Comparison of ENCODE assay signal across 19 cellular contexts in genomic region chr19:38031423-38031770, GRCh38.
DNase-seq lines count a peak whose midpoint lies in the region; ATAC-seq, FAIRE-seq and TF ChIP-seq lines count a peak whose summit lies in the region.
"Had no signal": no experiment of that assay in that cellular context is flagged by ENCODE, and none has a peak within 500 bp of the region (broad histone marks: within the 10 kb centered on the region; RNA-seq: fewer than 3 reads in every experiment).

No MANE protein-coding gene starts in this region.

- H2BK120ac ChIP-seq in IMR-90 (ENCODE audit: low read depth, low read length): peak overlapping the region; percentile 9; the same call in 1 of the 2 replicates

- no peaks in the 10 kb centered on the region for H3K27me3 Mint-ChIP-seq in stimulated activated naive B cell treated with anti-CD40 and anti-IgM and Interleukin-4, amounts not matched to agents 10 μg/mL and 1 μg/mL and 100 μg/mL, for 72 hours
- H3K27me3 Mint-ChIP-seq: activated CD4-positive, alpha-beta T cell treated with anti-CD3 and anti-CD28 coated beads, Interleukin-2, amount 10 ng/mL, durations not matched to agents 24 days and 14 days had no signal

- no peak overlapping the region for H2AFZ ChIP-seq in IMR-90 (replicated peaks; ENCODE audit: low read length, poor library complexity)
- no peak overlapping the region for H2AFZ ChIP-seq in HepG2 (ENCODE audit: low read length)

- dilution Hi-C loops in IMR-90 (cut with HindIII; ENCODE audit: low sequenced_read_pairs, unreplicated experiment): no loop called here

- intact Hi-C loops in IMR-90 (cut with micrococcal nuclease) (no loop called here), HepG2 (cut with micrococcal nuclease; ENCODE audit: unreplicated experiment) (no loop called here)

- DNase-seq in IMR-90: peak; percentile 87
- DNase-seq in astrocyte of the cerebellum (ENCODE audit: low read depth): peak; percentile 81
- peak; percentile 72 for DNase-seq in glomerular endothelial cell (ENCODE audit: extremely low read depth, low read depth, low spot score)
- DNase-seq in stimulated activated naive B cell treated with anti-CD40 and anti-IgM and Interleukin-4, amounts not matched to agents 10 μg/mL and 1 μg/mL and 100 μg/mL, for 72 hours: no peak
- DNase-seq in HepG2 (ENCODE audit: low spot score): no peak
- DNase-seq: activated CD4-positive, alpha-beta T cell treated with anti-CD3 and anti-CD28 coated beads, Interleukin-2, amount 10 ng/mL, durations not matched to agents 24 days and 14 days; activated naive CD4-positive, alpha-beta T cell treated with Interleukin-2 at 50 U/mL for 16 hours; body of pancreas; DMS53; NCI-H1436 treated with DMSO at 0.1 percent for 48 hours; NCI-H446; spleen; tibial artery had no signal

- peak overlapping the region; percentile 78 for H3K27ac Mint-ChIP-seq in stimulated activated naive B cell treated with anti-CD40 and anti-IgM and Interleukin-4, amounts not matched to agents 10 μg/mL and 1 μg/mL and 100 μg/mL, for 72 hours
- H3K27ac Mint-ChIP-seq: activated CD4-positive, alpha-beta T cell treated with anti-CD3 and anti-CD28 coated beads, Interleukin-2, amount 10 ng/mL, durations not matched to agents 24 days and 14 days; stimulated activated effector memory CD8-positive, alpha-beta T cell treated with anti-CD3 and anti-CD28 coated beads, Interleukin-12 subunit alpha, Interleukin-12 subunit beta, amount 100 ng/mL, for 72 hours had no signal

- peaks cover 28% of the 10 kb centered on the region for H3K9me1 ChIP-seq in IMR-90 (ENCODE audit: insufficient read depth, low read length)

- no peaks in the 10 kb centered on the region for H3K79me2 ChIP-seq in HepG2 (ENCODE audit: insufficient read depth, low read length)

- H3K27ac ChIP-seq in IMR-90 (ENCODE audit: insufficient read depth, low read length) (no peak overlapping the region), HepG2 (ENCODE audit: extremely low read length, insufficient read depth, low read length) (no peak overlapping the region)
- H3K27ac ChIP-seq: body of pancreas, HL-60, tibial artery had no signal

- no peaks in the 10 kb centered on the region for H3K27me3 ChIP-seq in IMR-90 (ENCODE audit: control insufficient read depth, insufficient read depth, low read length)
- H3K27me3 ChIP-seq in HepG2 (ENCODE audit: control insufficient read depth in 1 of 2, insufficient read depth in 2 of 2, low read length in 2 of 2): no peaks in the 10 kb centered on the region
- H3K27me3 ChIP-seq: body of pancreas, spleen, tibial artery had no signal

- no peak overlapping the region for H3K9ac ChIP-seq in IMR-90 (ENCODE audit: low read depth, low read length)
- no peak overlapping the region for H3K9ac ChIP-seq in HepG2 (ENCODE audit: insufficient read depth, low read depth, low read length)

- peak overlapping the region; percentile 63; the same call in 1 of the 2 replicates for H3K14ac ChIP-seq in IMR-90 (replicated peaks; ENCODE audit: low read depth, low read length)

- no peak overlapping the region for H2BK15ac ChIP-seq in IMR-90 (ENCODE audit: low read depth, low read length)

- H3K36me3 ChIP-seq in IMR-90 (ENCODE audit: control insufficient read depth, insufficient read depth, low read length) (peaks cover 5% of the 10 kb centered on the region), HepG2 (replicated peaks in 1 of 2; ENCODE audit: control insufficient read depth in 1 of 2, insufficient read depth in 2 of 2, low read length in 2 of 2) (peaks cover 1 to 3% of the 10 kb centered on the region in 2 experiments; a peak in 1 of 5 replicates)

- H3K23ac ChIP-seq in IMR-90 (ENCODE audit: low read depth, low read length): no peak overlapping the region; the same call in 1 of the 2 replicates

- no peak for FAIRE-seq in HepG2 (lab: Jason Lieb, UNC)

- no peak overlapping the region for H3K56ac ChIP-seq in IMR-90 (ENCODE audit: extremely low read depth, insufficient read depth, low read length)

- peak overlapping the region; percentile 73; the same call in 1 of the 2 replicates for H3K4ac ChIP-seq in IMR-90 (ENCODE audit: low read depth, low read length)

- in situ Hi-C loops in IMR-90 (cut with MboI; ENCODE audit: low sequenced_read_pairs): no loop called here
- in situ Hi-C loops in astrocyte of the cerebellum (cut with HindIII; ENCODE audit: low sequenced_read_pairs): loop anchor here (5.0 kb wide), 1 partner anchor 79 kb away; no protein-coding TSS in a partner anchor
- in situ Hi-C loops in HepG2 (cut with HindIII; ENCODE audit: extremely low pct_ligation_motif_present, low pct_unique_long_range_greater_than_20kb): no loop called here

- no peak for TF ChIP-seq POLR2A in IMR-90 (IDR thresholded peaks at IDR 0.05; ENCODE audit: low read depth, low read length)
- TF ChIP-seq POLR2A in HepG2 (IDR thresholded peaks at IDR 0.05; ENCODE audit: insufficient read depth in 1 of 2, low read depth in 2 of 2, low read length in 2 of 2): no peak

- H4K20me1 ChIP-seq in IMR-90 (ENCODE audit: insufficient read depth, low read length) (peaks cover 14% of the 10 kb centered on the region), HepG2 (ENCODE audit: insufficient read depth, low read length) (no peaks in the 10 kb centered on the region)

- H3K9me3 ChIP-seq in IMR-90 (ENCODE audit: control insufficient read depth, insufficient read depth, low read length): peaks cover 2% of the 10 kb centered on the region; the same call in 1 of the 2 replicates
- H3K9me3 ChIP-seq in HepG2 (ENCODE audit: low read length): no peaks in the 10 kb centered on the region
- H3K9me3 ChIP-seq: body of pancreas, spleen, tibial artery had no signal

- 100% methylated on average over 1 of the region's 2 CpGs; no CpG with 5 or more reads in 1 of the 2 experiments for WGBS in IMR-90 (ENCODE audit: extremely low coverage in 2 of 2, insufficient read length in 1 of 2), 2 experiments
- WGBS in HepG2 (ENCODE audit: low lambda C conversion rate): 94% methylated on average over 2 of the region's 2 CpGs

- CTCF ChIA-PET in IMR-90 (lab: Yijun Ruan, JAX): no interaction called here
- CTCF ChIA-PET in HepG2 (lab: Yijun Ruan, JAX; ENCODE audit: low intra/inter-chr PET ratio, low total read pairs): no interaction called here

- peak overlapping the region; percentile 43; the same call in 1 of the 2 replicates for H3K18ac ChIP-seq in IMR-90 (ENCODE audit: low read depth, low read length)

- no peak overlapping the region; the same call in 1 of the 2 replicates for H2AK5ac ChIP-seq in IMR-90 (ENCODE audit: low read depth, low read length)

- no peak overlapping the region for H3K4me3 Mint-ChIP-seq in stimulated activated naive B cell treated with anti-CD40 and anti-IgM and Interleukin-4, amounts not matched to agents 10 μg/mL and 1 μg/mL and 100 μg/mL, for 72 hours
- H3K4me3 Mint-ChIP-seq: activated CD4-positive, alpha-beta T cell treated with anti-CD3 and anti-CD28 coated beads, Interleukin-2, amount 10 ng/mL, durations not matched to agents 24 days and 14 days; CD14-positive monocyte; stimulated activated effector memory CD8-positive, alpha-beta T cell treated with anti-CD3 and anti-CD28 coated beads, Interleukin-12 subunit alpha, Interleukin-12 subunit beta, amount 100 ng/mL, for 72 hours had no signal

- ATAC-seq in IMR-90 (ENCODE audit: low read depth) (no peak), HepG2 (no peak), GM21423 (IDR thresholded peaks at IDR 0.05; ENCODE audit: unreplicated experiment) (no peak), HG02885 (IDR thresholded peaks at IDR 0.05; ENCODE audit: poor library complexity, unreplicated experiment) (no peak)
- ATAC-seq in stimulated activated naive B cell treated with anti-CD40 and anti-IgM and Interleukin-4, amounts not matched to agents 10 μg/mL and 1 μg/mL and 100 μg/mL, for 72 hours (replicated peaks): no peak
- ATAC-seq: body of pancreas; left lobe of liver; stimulated activated effector memory CD8-positive, alpha-beta T cell treated with anti-CD3 and anti-CD28 coated beads, Interleukin-12 subunit alpha, Interleukin-12 subunit beta, amount 100 ng/mL, for 72 hours had no signal

- H4K5ac ChIP-seq in IMR-90 (ENCODE audit: low read depth, low read length): no peak overlapping the region

- H4K91ac ChIP-seq in IMR-90 (ENCODE audit: insufficient read depth, low read depth, low read length): no peak overlapping the region

- H3K36me3 Mint-ChIP-seq in stimulated activated naive B cell treated with anti-CD40 and anti-IgM and Interleukin-4, amounts not matched to agents 10 μg/mL and 1 μg/mL and 100 μg/mL, for 72 hours: peaks cover 33 to 52% of the 10 kb centered on the region in 2 donors

- H3K79me1 ChIP-seq in IMR-90 (ENCODE audit: low read depth in 1 of 2, low read length in 2 of 2): peaks cover 40 to 94% of the 10 kb centered on the region in 2 experiments

- TF ChIP-seq EP300 in HepG2 (IDR thresholded peaks at IDR 0.05; ENCODE audit: low read depth in 2 of 2, low read length in 2 of 2) (no peak), HepG2 (CRISPR knock-in tag; IDR thresholded peaks at IDR 0.05; ENCODE audit: borderline replicate concordance) (no peak)

- peak overlapping the region in 1 of 2 experiments; percentile 22; a peak in 1 of 4 replicates for H4K8ac ChIP-seq in IMR-90 (ENCODE audit: low read depth in 2 of 2, low read length in 2 of 2)

- peaks cover 3 to 5% of the 10 kb centered on the region in 2 donors for H3K9me3 Mint-ChIP-seq in stimulated activated naive B cell treated with anti-CD40 and anti-IgM and Interleukin-4, amounts not matched to agents 10 μg/mL and 1 μg/mL and 100 μg/mL, for 72 hours
- H3K9me3 Mint-ChIP-seq: activated CD4-positive, alpha-beta T cell treated with anti-CD3 and anti-CD28 coated beads, Interleukin-2, amount 10 ng/mL, durations not matched to agents 24 days and 14 days; stimulated activated effector memory CD8-positive, alpha-beta T cell treated with anti-CD3 and anti-CD28 coated beads, Interleukin-12 subunit alpha, Interleukin-12 subunit beta, amount 100 ng/mL, for 72 hours had no signal

- BruUV-seq in IMR-90 (replicated peaks; lab: Mats Ljungman, UMichigan) (no TSS peak), HepG2 (replicated peaks; lab: Mats Ljungman, UMichigan) (no TSS peak)

- no peak overlapping the region for H3K4me3 ChIP-seq in IMR-90 (ENCODE audit: insufficient read depth, low read depth, low read length)
- no peak overlapping the region for H3K4me3 ChIP-seq in astrocyte of the cerebellum (ENCODE audit: low read depth, low read length)
- no peak overlapping the region for H3K4me3 ChIP-seq in HepG2 (replicated peaks in 1 of 3; ENCODE audit: insufficient read depth in 1 of 3, low read depth in 2 of 3, low read length in 3 of 3)
- H3K4me3 ChIP-seq: body of pancreas, spleen, tibial artery had no signal

- H3K4me2 ChIP-seq in IMR-90 (ENCODE audit: low read depth, low read length) (no peak overlapping the region), HepG2 (ENCODE audit: low read depth, low read length) (no peak overlapping the region)

- TF ChIP-seq RAD21 in IMR-90 (IDR thresholded peaks at IDR 0.05; ENCODE audit: low read length) (no peak), HepG2 (CRISPR knock-in tag; IDR thresholded peaks at IDR 0.05) (no peak)

- peak overlapping the region; percentile 86 for H2BK5ac ChIP-seq in IMR-90 (ENCODE audit: low read depth, low read length, poor library complexity, severe bottlenecking)

- no peak for TF ChIP-seq CTCF in IMR-90 (conservative IDR thresholded peaks at IDR 0.05; ENCODE audit: low read depth, low read length)
- no peak for TF ChIP-seq CTCF in astrocyte of the cerebellum (IDR thresholded peaks at IDR 0.05; ENCODE audit: low read depth, low read length, missing control alignments)
- no peak for TF ChIP-seq CTCF in HepG2 (CRISPR knock-in tag; IDR thresholded peaks at IDR 0.05)

- peak overlapping the region; percentile 29; the same call in 1 of the 2 replicates for H2BK20ac ChIP-seq in IMR-90 (ENCODE audit: low read depth, low read length)

- H3K4me1 Mint-ChIP-seq in stimulated activated naive B cell treated with anti-CD40 and anti-IgM and Interleukin-4, amounts not matched to agents 10 μg/mL and 1 μg/mL and 100 μg/mL, for 72 hours: peaks cover 60 to 89% of the 10 kb centered on the region in 2 donors
- H3K4me1 Mint-ChIP-seq: activated CD4-positive, alpha-beta T cell treated with anti-CD3 and anti-CD28 coated beads, Interleukin-2, amount 10 ng/mL, durations not matched to agents 24 days and 14 days had no signal

- peaks cover 29% of the 10 kb centered on the region for H3K4me1 ChIP-seq in IMR-90 (ENCODE audit: control insufficient read depth, insufficient read depth, low read length)
- H3K4me1 ChIP-seq in HepG2 (ENCODE audit: insufficient read depth, low read length): peaks cover 13% of the 10 kb centered on the region

- POLR2A ChIA-PET in IMR-90 (lab: Charles Lee; ENCODE audit: unreplicated experiment) (no interaction called here), HepG2 (lab: Yijun Ruan, JAX) (no interaction called here)

- no peak overlapping the region for H2AK9ac ChIP-seq in IMR-90 (replicated peaks; ENCODE audit: low read depth, low read length, poor library complexity)

Comparison
In these comparisons a context has a peak if more than half of its experiments do, and no peak if none do; other contexts are left out.
1. DNase-seq: peak in IMR-90 (single experiment), astrocyte of the cerebellum (single experiment) and glomerular endothelial cell (single experiment); none in stimulated activated naive B cell treated with anti-CD40 and anti-IgM and Interleukin-4, amounts not matched to agents 10 μg/mL and 1 μg/mL and 100 μg/mL, for 72 hours (single experiment) and HepG2 (single experiment).